ENCODE assay signal across 24 cellular contexts in genomic region chr17:49914664-49915063, GRCh38. TPM values are rescaled to one million over a fixed set of nuclear protein-coding genes. Genes with fewer than 3 reads are reported as not detected.
"Had no signal": no experiment of that assay in that cellular context is flagged by ENCODE, and none has a peak within 500 bp of the region (broad histone marks: within the 10 kb centered on the region; RNA-seq: fewer than 3 reads in every experiment).

No MANE protein-coding gene starts in this region.

- H3K4me1 ChIP-seq: psoas muscle, right lobe of liver had no signal

- ATAC-seq: heart left ventricle; left colon; naive thymus-derived CD4-positive, alpha-beta T cell; psoas muscle; right lobe of liver; stimulated activated memory B cell treated with anti-CD40 and anti-IgM and Interleukin-4, amounts not matched to agents 10 μg/mL and 1 μg/mL and 100 μg/mL, for 72 hours had no signal

- H3K27ac ChIP-seq: dorsolateral prefrontal cortex, heart left ventricle, psoas muscle, right lobe of liver, spleen, tibial nerve had no signal

- H3K9me3 ChIP-seq: heart left ventricle, psoas muscle, right lobe of liver, spleen, tibial nerve had no signal

- H3K4me3 Mint-ChIP-seq: naive thymus-derived CD4-positive, alpha-beta T cell; nephron progenitor cell; stimulated activated memory B cell treated with anti-CD40 and anti-IgM and Interleukin-4, amounts not matched to agents 10 μg/mL and 1 μg/mL and 100 μg/mL, for 72 hours; stimulated activated naive CD8-positive, alpha-beta T cell treated with anti-CD3 and anti-CD28 coated beads, Interleukin-15, Interleukin-2, amounts not matched to agents 100 ng/mL and 50 ng/mL, for 24 hours had no signal

- H3K4me3 ChIP-seq: dorsolateral prefrontal cortex, heart left ventricle, lung, psoas muscle, right lobe of liver, spleen, tibial nerve had no signal

- H3K9me3 Mint-ChIP-seq: naive thymus-derived CD4-positive, alpha-beta T cell; nephron progenitor cell; stimulated activated memory B cell treated with anti-CD40 and anti-IgM and Interleukin-4, amounts not matched to agents 10 μg/mL and 1 μg/mL and 100 μg/mL, for 72 hours; stimulated activated naive CD8-positive, alpha-beta T cell treated with anti-CD3 and anti-CD28 coated beads, Interleukin-15, Interleukin-2, amounts not matched to agents 100 ng/mL and 50 ng/mL, for 24 hours had no signal

- DNase-seq: cortex of kidney; dorsolateral prefrontal cortex; effector CD8-positive, alpha-beta T cell; foreskin melanocyte; hippocampal formation; left colon; left ventricle myocardium superior; mesenchymal stem cell; naive thymus-derived CD4-positive, alpha-beta T cell; nephron progenitor cell; psoas muscle; retina; right lobe of liver; spleen; stimulated activated CD4-positive, alpha-beta T cell treated with anti-CD3 and anti-CD28 coated beads, Interleukin-15, amount 100 ng/mL, for 24 hours; stimulated activated CD4-positive, alpha-beta T cell treated with anti-CD3 and anti-CD28 coated beads, Interleukin-1b, Interleukin-23, amount 100 ng/mL, for 48 hours; stimulated activated CD4-positive, alpha-beta T cell treated with anti-CD3 and anti-CD28 coated beads, Interleukin-4, amount 100 ng/mL, for 24 hours had no signal

- H3K36me3 Mint-ChIP-seq: naive thymus-derived CD4-positive, alpha-beta T cell; stimulated activated memory B cell treated with anti-CD40 and anti-IgM and Interleukin-4, amounts not matched to agents 10 μg/mL and 1 μg/mL and 100 μg/mL, for 72 hours had no signal

- H3K27ac Mint-ChIP-seq: naive thymus-derived CD4-positive, alpha-beta T cell; nephron progenitor cell; stimulated activated memory B cell treated with anti-CD40 and anti-IgM and Interleukin-4, amounts not matched to agents 10 μg/mL and 1 μg/mL and 100 μg/mL, for 72 hours; stimulated activated naive CD8-positive, alpha-beta T cell treated with anti-CD3 and anti-CD28 coated beads, Interleukin-15, Interleukin-2, amounts not matched to agents 100 ng/mL and 50 ng/mL, for 24 hours had no signal

- H3K36me3 ChIP-seq: heart left ventricle, right lobe of liver, spleen, tibial nerve had no signal

RNA-seq across cellular contexts. Expression of gene DLX4, which starts 54.3 kb away (rescaled TPM):
- total RNA-seq: left ventricle myocardium superior, psoas muscle, right lobe of liver, skeletal muscle tissue, temporal lobe, tibial nerve had no signal
- polyA plus RNA-seq: naive thymus-derived CD4-positive, alpha-beta T cell; psoas muscle had no signal
